ENCODE assay signal across 17 cellular contexts in genomic region chr15:89327113-89327512, GRCh38. TPM values are rescaled to one million over a fixed set of nuclear protein-coding genes. Genes with fewer than 3 reads are reported as not detected.
DNase-seq lines count a peak whose midpoint lies in the region; ATAC-seq and TF ChIP-seq lines count a peak whose summit lies in the region.
"Had no signal": no experiment of that assay in that cellular context is flagged by ENCODE, and none has a peak within 500 bp of the region (broad histone marks: within the 10 kb centered on the region; RNA-seq: fewer than 3 reads in every experiment).

No MANE protein-coding gene starts in this region.

- no peak for DNase-seq in activated CD4-positive, alpha-beta T cell treated with anti-CD3 and anti-CD28 coated beads, Interleukin-2, amount 10 ng/mL, durations not matched to agents 7 days and 5 days
- no peak for DNase-seq in activated CD4-positive, alpha-beta T cell treated with anti-CD3 and anti-CD28 coated beads, Interleukin-2, amount 10 ng/mL, durations not matched to agents 24 days and 14 days
- DNase-seq in CD4-positive, alpha-beta T cell, result no peak
- DNase-seq in mucosa of descending colon (peak in 1 of 3 donors; percentile 38), T1000 (lab: John Stamatoyannopoulos, UW) (no peak), NCI-H446 (lab: John Stamatoyannopoulos, UW) (no peak), GM19240 (ENCODE audit: insufficient read length, low spot score) (no peak)
- DNase-seq: CD8-positive, alpha-beta memory T cell; DMS79; GOT3; KG1; NCI-H1436 treated with DMSO at 0.1 percent for 48 hours; NCI-H524; SHP77 had no signal

- no peaks in the 10 kb centered on the region for H3K9me3 Mint-ChIP-seq in activated CD4-positive, alpha-beta T cell treated with anti-CD3 and anti-CD28 coated beads, Interleukin-2, amount 10 ng/mL, durations not matched to agents 7 days and 5 days
- H3K9me3 Mint-ChIP-seq in activated CD4-positive, alpha-beta T cell treated with anti-CD3 and anti-CD28 coated beads, Interleukin-2, amount 10 ng/mL, durations not matched to agents 24 days and 14 days, result no peaks in the 10 kb centered on the region
- no peaks in the 10 kb centered on the region for H3K9me3 Mint-ChIP-seq in CD4-positive, alpha-beta T cell
- H3K9me3 Mint-ChIP-seq in activated T-helper 17 cell treated with anti-CD3 and anti-CD28 coated beads, Interleukin-2, amount 50 U/mL, for 72 hours, result no peaks in the 10 kb centered on the region
- H3K9me3 Mint-ChIP-seq: CD8-positive, alpha-beta memory T cell had no signal

- H3K4me1 Mint-ChIP-seq in activated CD4-positive, alpha-beta T cell treated with anti-CD3 and anti-CD28 coated beads, Interleukin-2, amount 10 ng/mL, durations not matched to agents 7 days and 5 days, result peaks cover 36% of the 10 kb centered on the region
- H3K4me1 Mint-ChIP-seq in activated CD4-positive, alpha-beta T cell treated with anti-CD3 and anti-CD28 coated beads, Interleukin-2, amount 10 ng/mL, durations not matched to agents 24 days and 14 days, result peaks cover 37% of the 10 kb centered on the region
- peaks cover 39% of the 10 kb centered on the region for H3K4me1 Mint-ChIP-seq in CD4-positive, alpha-beta T cell (ENCODE audit: low read depth)
- H3K4me1 Mint-ChIP-seq in activated T-helper 17 cell treated with anti-CD3 and anti-CD28 coated beads, Interleukin-2, amount 50 U/mL, for 72 hours, result peaks cover 34% of the 10 kb centered on the region

- intact Hi-C loops in activated CD4-positive, alpha-beta T cell treated with anti-CD3 and anti-CD28 coated beads, Interleukin-2, amount 10 ng/mL, durations not matched to agents 24 days and 14 days (cut with micrococcal nuclease), result no loop called here
- intact Hi-C loops in CD4-positive, alpha-beta T cell (cut with DNase I, micrococcal nuclease), result no loop called here
- intact Hi-C loops in mucosa of descending colon (cut with DNase I, micrococcal nuclease), result no loop called here

- H3K36me3 ChIP-seq in mucosa of descending colon (ENCODE audit: low read depth), result peaks cover 40% of the 10 kb centered on the region

- H3K9me3 ChIP-seq in CD4-positive, alpha-beta T cell (ENCODE audit: control insufficient read depth, low read length), result no peaks in the 10 kb centered on the region
- H3K9me3 ChIP-seq in mucosa of descending colon, result no peaks in the 10 kb centered on the region

- H3K27ac ChIP-seq in CD4-positive, alpha-beta T cell (ENCODE audit: low read depth, low read length), result no peak overlapping the region
- H3K27ac ChIP-seq: 22Rv1 had no signal

- no peaks in the 10 kb centered on the region for H3K27me3 Mint-ChIP-seq in activated CD4-positive, alpha-beta T cell treated with anti-CD3 and anti-CD28 coated beads, Interleukin-2, amount 10 ng/mL, durations not matched to agents 7 days and 5 days
- no peaks in the 10 kb centered on the region for H3K27me3 Mint-ChIP-seq in activated CD4-positive, alpha-beta T cell treated with anti-CD3 and anti-CD28 coated beads, Interleukin-2, amount 10 ng/mL, durations not matched to agents 24 days and 14 days
- H3K27me3 Mint-ChIP-seq in CD4-positive, alpha-beta T cell, result no peaks in the 10 kb centered on the region
- H3K27me3 Mint-ChIP-seq in activated T-helper 17 cell treated with anti-CD3 and anti-CD28 coated beads, Interleukin-2, amount 50 U/mL, for 72 hours, result no peaks in the 10 kb centered on the region
- H3K27me3 Mint-ChIP-seq: B cell had no signal

- H3K4me3 Mint-ChIP-seq in activated CD4-positive, alpha-beta T cell treated with anti-CD3 and anti-CD28 coated beads, Interleukin-2, amount 10 ng/mL, durations not matched to agents 7 days and 5 days, result no peak overlapping the region
- H3K4me3 Mint-ChIP-seq in activated CD4-positive, alpha-beta T cell treated with anti-CD3 and anti-CD28 coated beads, Interleukin-2, amount 10 ng/mL, durations not matched to agents 24 days and 14 days, result no peak overlapping the region
- H3K4me3 Mint-ChIP-seq in CD4-positive, alpha-beta T cell, result no peak overlapping the region
- H3K4me3 Mint-ChIP-seq in activated T-helper 17 cell treated with anti-CD3 and anti-CD28 coated beads, Interleukin-2, amount 50 U/mL, for 72 hours, result no peak overlapping the region
- H3K4me3 Mint-ChIP-seq: B cell; CD8-positive, alpha-beta memory T cell had no signal

- ATAC-seq in CD4-positive, alpha-beta T cell (ENCODE audit: poor library complexity), result no peak
- no peak for ATAC-seq in activated T-helper 17 cell treated with anti-CD3 and anti-CD28 coated beads, Interleukin-2, amount 50 U/mL, for 72 hours (replicated peaks)
- peak; percentile 20 for ATAC-seq in mucosa of descending colon

- POLR2A ChIA-PET in activated CD4-positive, alpha-beta T cell treated with anti-CD3 and anti-CD28 coated beads, Interleukin-2, amount 10 ng/mL, durations not matched to agents 7 days and 5 days (lab: Charles Lee), result no interaction called here
- POLR2A ChIA-PET in CD4-positive, alpha-beta T cell (lab: Charles Lee), result interaction anchor here (0.6 to 1.4 kb wide), 2 partner anchors 8 to 17 kb away, joined by 3 to 5 read pairs; no protein-coding TSS in a partner anchor

- CTCF ChIA-PET in activated CD4-positive, alpha-beta T cell treated with anti-CD3 and anti-CD28 coated beads, Interleukin-2, amount 10 ng/mL, durations not matched to agents 7 days and 5 days (lab: Charles Lee), result interaction anchor here (1.8 kb wide), 1 partner anchor 22 kb away, joined by 5 read pairs; no protein-coding TSS in a partner anchor
- CTCF ChIA-PET in CD4-positive, alpha-beta T cell (lab: Charles Lee), result interaction anchor here (1.3 kb wide), 1 partner anchor 32 kb away, joined by 5 read pairs; no protein-coding TSS in a partner anchor

- peaks cover 77% of the 10 kb centered on the region for H3K36me3 Mint-ChIP-seq in activated CD4-positive, alpha-beta T cell treated with anti-CD3 and anti-CD28 coated beads, Interleukin-2, amount 10 ng/mL, durations not matched to agents 7 days and 5 days (ENCODE audit: low read depth)
- peaks cover 82% of the 10 kb centered on the region for H3K36me3 Mint-ChIP-seq in activated CD4-positive, alpha-beta T cell treated with anti-CD3 and anti-CD28 coated beads, Interleukin-2, amount 10 ng/mL, durations not matched to agents 24 days and 14 days (ENCODE audit: low read depth)
- peaks cover 100% of the 10 kb centered on the region for H3K36me3 Mint-ChIP-seq in CD4-positive, alpha-beta T cell (ENCODE audit: low read depth)
- peaks cover 98% of the 10 kb centered on the region for H3K36me3 Mint-ChIP-seq in activated T-helper 17 cell treated with anti-CD3 and anti-CD28 coated beads, Interleukin-2, amount 50 U/mL, for 72 hours (ENCODE audit: low read depth)

- peak overlapping the region; percentile 46 for H3K27ac Mint-ChIP-seq in activated CD4-positive, alpha-beta T cell treated with anti-CD3 and anti-CD28 coated beads, Interleukin-2, amount 10 ng/mL, durations not matched to agents 7 days and 5 days
- no peak overlapping the region for H3K27ac Mint-ChIP-seq in activated CD4-positive, alpha-beta T cell treated with anti-CD3 and anti-CD28 coated beads, Interleukin-2, amount 10 ng/mL, durations not matched to agents 24 days and 14 days
- peak overlapping the region; percentile 65 for H3K27ac Mint-ChIP-seq in CD4-positive, alpha-beta T cell
- peak overlapping the region; percentile 80 for H3K27ac Mint-ChIP-seq in activated T-helper 17 cell treated with anti-CD3 and anti-CD28 coated beads, Interleukin-2, amount 50 U/mL, for 72 hours
- H3K27ac Mint-ChIP-seq: B cell had no signal

- H3K27me3 ChIP-seq in CD4-positive, alpha-beta T cell (ENCODE audit: control insufficient read depth, insufficient read depth, low read length), result no peaks in the 10 kb centered on the region

- no peak overlapping the region for H3K4me3 ChIP-seq in mucosa of descending colon

- H3K4me1 ChIP-seq in mucosa of descending colon (ENCODE audit: low read depth), result peaks cover 40% of the 10 kb centered on the region

- no peak for TF ChIP-seq CTCF in CD4-positive, alpha-beta T cell (IDR thresholded peaks at IDR 0.05)
- no peak for TF ChIP-seq CTCF in mucosa of descending colon (IDR thresholded peaks at IDR 0.05)

RNA-seq across cellular contexts. Expression of gene POLG, which starts 7.5 kb away (rescaled TPM):
- 100 to 1,000 TPM in 1 of 2 experiments, 10 to 100 TPM in 1; 85.6 to 105 TPM for total RNA-seq in activated CD4-positive, alpha-beta T cell treated with anti-CD3 and anti-CD28 coated beads, Interleukin-2, amount 10 ng/mL, durations not matched to agents 7 days and 5 days
- total RNA-seq in activated CD4-positive, alpha-beta T cell treated with anti-CD3 and anti-CD28 coated beads, Interleukin-2, amount 10 ng/mL, durations not matched to agents 24 days and 14 days, result 124 and 134 TPM in 2 replicates
- total RNA-seq in CD4-positive, alpha-beta T cell, result 100 to 1,000 TPM; 139 to 140 TPM
- total RNA-seq in activated T-helper 17 cell treated with anti-CD3 and anti-CD28 coated beads, Interleukin-2, amount 50 U/mL, for 72 hours, result 10 to 100 TPM; 76.9 to 89.7 TPM
- 10 to 100 TPM; 59.4 to 73.7 (median 66.0) TPM for total RNA-seq in mucosa of descending colon
